In genomic region chr1:169533528-169534190, GRCh38 we compare ENCODE assay signal across 4 cellular contexts. TPM values are rescaled to one million over a fixed set of nuclear protein-coding genes. Genes with fewer than 3 reads are reported as not detected.
"Had no signal": no experiment of that assay in that cellular context is flagged by ENCODE, and none has a peak within 500 bp of the region (broad histone marks: within the 10 kb centered on the region; RNA-seq: fewer than 3 reads in every experiment).

No MANE protein-coding gene starts in this region.

RNA-seq across cellular contexts. Expression of gene F5, which starts 52.6 kb away (rescaled TPM):
- total RNA-seq: ascending aorta, bronchial epithelial cell, epithelial cell of proximal tubule, frontal cortex had no signal
